ENCODE assay signal across 8 cellular contexts in genomic region chr21:32412162-32412997, GRCh38. TPM values are rescaled to one million over a fixed set of nuclear protein-coding genes. Genes with fewer than 3 reads are reported as not detected.
DNase-seq lines count a peak whose midpoint lies in the region; ATAC-seq and TF ChIP-seq lines count a peak whose summit lies in the region.

TSS of gene EVA1C (plus strand) at chr21:32412706. CDS start at chr21:32412854, 148 bp downstream.

- H2AFZ ChIP-seq in PC-3 (ENCODE audit: low read length) = peak within 1 kb of the TSS; percentile 92

- CTCF ChIA-PET in PC-3 (lab: Charles Lee) = interaction anchor here (0.6 kb wide), 1 partner anchor 45 kb away, joined by 3 read pairs; no protein-coding TSS in a partner anchor

- H3K4me2 ChIP-seq in PC-3 (ENCODE audit: low read length) = peak within 1 kb of the TSS; percentile 99

- H3K36me3 ChIP-seq in ES-I3 (ENCODE audit: insufficient read depth, low read length) (no peaks in the 10 kb centered on the region), PC-3 (ENCODE audit: low read depth, low read length) (no peaks in the 10 kb centered on the region)

- H3K9me2 ChIP-seq in PC-3 (replicated peaks; ENCODE audit: low read length) = no peaks in the 10 kb centered on the region

- TF ChIP-seq CTCF in PC-3 (conservative IDR thresholded peaks at IDR 0.05; ENCODE audit: low read depth, low read length) (no peak), fibroblast of mammary gland (conservative IDR thresholded peaks at IDR 0.05; ENCODE audit: control insufficient read depth, insufficient read depth, low read depth, low read length) (no peak), natural killer cell (IDR thresholded peaks at IDR 0.05) (no peak)

- H3K9me3 Mint-ChIP-seq in natural killer cell = peaks cover 0 to 2% of the 10 kb centered on the region in 2 donors
- H3K9me3 Mint-ChIP-seq in stimulated activated memory B cell treated with anti-CD40 and anti-IgM and Interleukin-4, amounts not matched to agents 10 μg/mL and 1 μg/mL and 100 μg/mL, for 72 hours = no peaks in the 10 kb centered on the region

- intact Hi-C loops in PC-3 (cut with micrococcal nuclease) = loop anchor here (5.0 to 10.0 kb wide), 2 partner anchors 65 to 362 kb away; partner anchors contain the start of gene PAXBP1
- intact Hi-C loops in natural killer cell (cut with micrococcal nuclease) = loop anchor here (10.0 kb wide), 1 partner anchor 82 kb away; no protein-coding TSS in a partner anchor

- H3K4me1 ChIP-seq in ES-I3 (ENCODE audit: insufficient read depth, low read length) = 0 out of 2 replicates have a peak, but pooled peaks cover 8% of the 10 kb centered on the region
- H3K4me1 ChIP-seq in PC-3 (ENCODE audit: insufficient read depth, low read length) = peaks cover 28% of the 10 kb centered on the region

- peaks cover 0 to 2% of the 10 kb centered on the region in 2 donors for H3K27me3 Mint-ChIP-seq in natural killer cell (ENCODE audit: low read depth in 2 of 2)
- H3K27me3 Mint-ChIP-seq in stimulated activated memory B cell treated with anti-CD40 and anti-IgM and Interleukin-4, amounts not matched to agents 10 μg/mL and 1 μg/mL and 100 μg/mL, for 72 hours = peaks cover 67% of the 10 kb centered on the region

- H3K27ac ChIP-seq in PC-3 (ENCODE audit: low read length) = peak within 1 kb of the TSS; percentile 65

- ATAC-seq in PC-3 = peak; percentile 54
- ATAC-seq in natural killer cell = peak; percentile 62 to 68 (median 64)
- ATAC-seq in stimulated activated memory B cell treated with anti-CD40 and anti-IgM and Interleukin-4, amounts not matched to agents 10 μg/mL and 1 μg/mL and 100 μg/mL, for 72 hours = peak; percentile 55
- ATAC-seq in GM18873 (IDR thresholded peaks at IDR 0.05; ENCODE audit: low FRiP score, unreplicated experiment) = no peak

- no peaks in the 10 kb centered on the region for H3K36me3 Mint-ChIP-seq in natural killer cell
- H3K36me3 Mint-ChIP-seq in stimulated activated memory B cell treated with anti-CD40 and anti-IgM and Interleukin-4, amounts not matched to agents 10 μg/mL and 1 μg/mL and 100 μg/mL, for 72 hours = no peaks in the 10 kb centered on the region

- peak within 1 kb of the TSS; percentile 80 to 90 for H3K27ac Mint-ChIP-seq in natural killer cell
- peak within 1 kb of the TSS; percentile 77 for H3K27ac Mint-ChIP-seq in stimulated activated memory B cell treated with anti-CD40 and anti-IgM and Interleukin-4, amounts not matched to agents 10 μg/mL and 1 μg/mL and 100 μg/mL, for 72 hours

- no peaks in the 10 kb centered on the region for H4K20me1 ChIP-seq in PC-3 (ENCODE audit: low read length)

- DNase-seq in PC-3 (peak; percentile 71), fibroblast of mammary gland (ENCODE audit: low read depth) (peak; percentile 53), natural killer cell (peak; percentile 60), NAMALWA (ENCODE audit: low spot score) (no peak)
- DNase-seq in activated T-helper 9 cell treated with anti-CD3 and anti-CD28 coated beads, Interleukin-2, amount 50 U/mL, for 16 hours (ENCODE audit: low read depth) = peak; percentile 71

- H3K9ac ChIP-seq in ES-I3 (ENCODE audit: low read depth, low read length) (peak within 1 kb of the TSS; percentile 49; the same call in 1 of the 2 replicates), PC-3 (ENCODE audit: low read length) (peak within 1 kb of the TSS; percentile 89)

- H3K9me3 ChIP-seq in ES-I3 (ENCODE audit: control insufficient read depth, insufficient read depth, low read length) = no peaks in the 10 kb centered on the region
- H3K9me3 ChIP-seq in PC-3 (ENCODE audit: low read length) = no peaks in the 10 kb centered on the region

- H3K4me3 ChIP-seq in PC-3 (ENCODE audit: low read length) = peak within 1 kb of the TSS; percentile 90
- H3K4me3 ChIP-seq in fibroblast of mammary gland (ENCODE audit: control insufficient read depth, low read depth, low read length) = peak within 1 kb of the TSS; percentile 79

- no peaks in the 10 kb centered on the region for H3K27me3 ChIP-seq in PC-3 (ENCODE audit: low read length)

- peak within 1 kb of the TSS; percentile 97 for H3K4me3 Mint-ChIP-seq in natural killer cell
- peak within 1 kb of the TSS; percentile 90 for H3K4me3 Mint-ChIP-seq in stimulated activated memory B cell treated with anti-CD40 and anti-IgM and Interleukin-4, amounts not matched to agents 10 μg/mL and 1 μg/mL and 100 μg/mL, for 72 hours

- peaks cover 7% of the 10 kb centered on the region for H3F3A ChIP-seq in PC-3 (ENCODE audit: low read length, unreplicated experiment)

- POLR2A ChIA-PET in PC-3 (lab: Charles Lee; ENCODE audit: unreplicated experiment) = no interaction called here

- BruUV-seq in PC-3 (replicated peaks; lab: Mats Ljungman, UMichigan) = no TSS peak

- peaks cover 60 to 77% of the 10 kb centered on the region in 2 donors for H3K4me1 Mint-ChIP-seq in natural killer cell
- peaks cover 14% of the 10 kb centered on the region for H3K4me1 Mint-ChIP-seq in stimulated activated memory B cell treated with anti-CD40 and anti-IgM and Interleukin-4, amounts not matched to agents 10 μg/mL and 1 μg/mL and 100 μg/mL, for 72 hours

- H3K79me2 ChIP-seq in PC-3 (ENCODE audit: low read length) = peaks cover 41% of the 10 kb centered on the region

RNA-seq across cellular contexts. Expression of gene EVA1C, which starts in this region (rescaled TPM):
- total RNA-seq in PC-3 (2014; rRNA removed) = 16.1 and 17.5 TPM in 2 replicates
- 10 to 100 TPM; 14.7 to 27.8 (median 15.8) TPM for total RNA-seq in natural killer cell
